ENCODE assay signal across 8 cellular contexts in the genomic region with DNA sequence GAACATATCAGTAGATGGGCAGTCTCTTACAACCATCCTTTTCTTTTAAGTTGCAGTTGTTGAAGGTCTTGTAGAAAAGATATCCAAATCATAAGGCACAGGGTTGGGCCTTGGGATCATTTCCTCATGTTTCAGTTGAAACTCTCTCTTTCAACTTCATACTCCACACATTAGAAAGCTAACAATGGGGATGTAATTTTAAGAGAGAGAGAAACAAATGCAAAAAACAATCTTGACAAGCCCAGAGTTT.
DNase-seq lines count a peak whose midpoint lies in the region; ATAC-seq and TF ChIP-seq lines count a peak whose summit lies in the region.

No MANE protein-coding gene starts in this region.

- TF ChIP-seq POLR2A in testis (IDR thresholded peaks at IDR 0.05) = no peak

- H3K9me3 Mint-ChIP-seq in T-helper 1 cell treated with Interleukin-12 subunit alpha and Interleukin-12 subunit beta and Interleukin-4 antibody, amounts not matched to agents 30 μg/mL and 1 μg/mL, for 36 hours = no peaks in the 10 kb centered on the region
- peaks cover 8% of the 10 kb centered on the region for H3K9me3 Mint-ChIP-seq in glutamatergic neuron (ENCODE audit: unreplicated experiment)

- no peaks in the 10 kb centered on the region for H3K4me1 ChIP-seq in testis

- no peaks in the 10 kb centered on the region for H3K27me3 ChIP-seq in testis

- peak overlapping the region in 1 of 2 donors; percentile 93 for H3K27ac ChIP-seq in testis

- no peak for DNase-seq in T-helper 1 cell
- peak; percentile 8 for DNase-seq in T1000 (lab: John Stamatoyannopoulos, UW)
- no peak for DNase-seq in glutamatergic neuron
- DNase-seq in testis = no peak
- no peak for DNase-seq in left colon
- no peak for DNase-seq in cortex of kidney (lab: John Stamatoyannopoulos, UW)
- no peak for DNase-seq in AG20443 (ENCODE audit: low spot score)

- no peak overlapping the region for H3K27ac Mint-ChIP-seq in T-helper 1 cell treated with Interleukin-12 subunit alpha and Interleukin-12 subunit beta and Interleukin-4 antibody, amounts not matched to agents 30 μg/mL and 1 μg/mL, for 36 hours
- H3K27ac Mint-ChIP-seq in glutamatergic neuron (ENCODE audit: unreplicated experiment) = peak overlapping the region; percentile 99

- peak overlapping the region; percentile 78 to 88 for H3K4me3 ChIP-seq in testis

- H3K36me3 Mint-ChIP-seq in T-helper 1 cell treated with Interleukin-12 subunit alpha and Interleukin-12 subunit beta and Interleukin-4 antibody, amounts not matched to agents 30 μg/mL and 1 μg/mL, for 36 hours (ENCODE audit: low read depth) = peaks cover 2% of the 10 kb centered on the region
- no peaks in the 10 kb centered on the region for H3K36me3 Mint-ChIP-seq in glutamatergic neuron (ENCODE audit: unreplicated experiment)

- peaks cover 7% of the 10 kb centered on the region for H3K27me3 Mint-ChIP-seq in T-helper 1 cell treated with Interleukin-12 subunit alpha and Interleukin-12 subunit beta and Interleukin-4 antibody, amounts not matched to agents 30 μg/mL and 1 μg/mL, for 36 hours (ENCODE audit: low read depth)
- H3K27me3 Mint-ChIP-seq in glutamatergic neuron (ENCODE audit: unreplicated experiment) = peaks cover 5% of the 10 kb centered on the region

- H3K36me3 ChIP-seq in testis (ENCODE audit: low read depth, missing control alignments) = no peaks in the 10 kb centered on the region

- no peak for ATAC-seq in left colon

- H3K9me3 ChIP-seq in testis = no peaks in the 10 kb centered on the region

- no peak for TF ChIP-seq CTCF in glutamatergic neuron (IDR thresholded peaks at IDR 0.05; ENCODE audit: partially characterized antibody, unreplicated experiment)
- TF ChIP-seq CTCF in testis (IDR thresholded peaks at IDR 0.05) = no peak

- H3K4me1 Mint-ChIP-seq in T-helper 1 cell treated with Interleukin-12 subunit alpha and Interleukin-12 subunit beta and Interleukin-4 antibody, amounts not matched to agents 30 μg/mL and 1 μg/mL, for 36 hours (ENCODE audit: low read depth) = peaks cover 2% of the 10 kb centered on the region
- peaks cover 14% of the 10 kb centered on the region for H3K4me1 Mint-ChIP-seq in glutamatergic neuron (ENCODE audit: low read depth, unreplicated experiment)

- intact Hi-C loops in testis (cut with DNase I; ENCODE audit: low total_unique reads) = no loop called here
- intact Hi-C loops in left colon (cut with DNase I, micrococcal nuclease) = no loop called here

- peak overlapping the region; percentile 51 for H3K4me3 Mint-ChIP-seq in T-helper 1 cell treated with Interleukin-12 subunit alpha and Interleukin-12 subunit beta and Interleukin-4 antibody, amounts not matched to agents 30 μg/mL and 1 μg/mL, for 36 hours
- H3K4me3 Mint-ChIP-seq in glutamatergic neuron (ENCODE audit: unreplicated experiment) = no peak overlapping the region
